35 cellular contexts compared by ENCODE assay signal in genomic region chr3:51888463-51889105, GRCh38. TPM values are rescaled to one million over a fixed set of nuclear protein-coding genes. Genes with fewer than 3 reads are reported as not detected.
"Had no signal": no experiment of that assay in that cellular context is flagged by ENCODE, and none has a peak within 500 bp of the region (broad histone marks: within the 10 kb centered on the region; RNA-seq: fewer than 3 reads in every experiment).

No MANE protein-coding gene starts in this region.

- H3K27me3 ChIP-seq: pancreas, transverse colon, upper lobe of left lung, vagina had no signal

- H3K36me3 ChIP-seq: neutrophil, pancreas, spleen, stomach, tibial artery, transverse colon, upper lobe of left lung, vagina had no signal

- H3K4me2 ChIP-seq: smooth muscle cell had no signal

- FAIRE-seq: pancreas, urothelium cell line had no signal

- H3K4me3 ChIP-seq: pancreas, psoas muscle, skin epidermis, smooth muscle cell, spleen, stomach, tibial artery, transverse colon, upper lobe of left lung, vagina had no signal

- H3K4me1 ChIP-seq: pancreas, psoas muscle, spleen, stomach, tibial artery, transverse colon, upper lobe of left lung, vagina had no signal

- H3K27ac ChIP-seq: neutrophil, pancreas, psoas muscle, skin epidermis, spleen, stomach, tibial artery, transverse colon, upper lobe of left lung, vagina had no signal

- ATAC-seq: naive thymus-derived CD8-positive, alpha-beta T cell; natural killer cell treated with Interleukin-12 subunit alpha and Interleukin-12 subunit beta and Interleukin-15 and Interleukin-18, amount 100 ng/mL, for 72 hours; pancreas; psoas muscle; right cardiac atrium; sciatic nerve; stimulated activated naive B cell treated with anti-CD40 and anti-IgM and Interleukin-4, amounts not matched to agents 10 μg/mL and 1 μg/mL and 100 μg/mL, for 72 hours had no signal

- DNase-seq: naive B cell; naive thymus-derived CD8-positive, alpha-beta T cell; nephron progenitor cell; nucleus accumbens; pancreas; psoas muscle; right cardiac atrium; spleen; stimulated activated CD4-positive, alpha-beta T cell treated with anti-CD3 and anti-CD28 coated beads, Interleukin-12 subunit alpha, Interleukin-12 subunit beta, amount 100 ng/mL, for 4 hours; stimulated activated CD4-positive, alpha-beta T cell treated with anti-CD3 and anti-CD28 coated beads, Interleukin-1b, Interleukin-23, amount 100 ng/mL, for 48 hours; stimulated activated CD4-positive, alpha-beta T cell treated with anti-CD3 and anti-CD28 coated beads, Interleukin-4, amount 100 ng/mL, for 1 hour; stimulated activated CD4-positive, alpha-beta T cell treated with anti-CD3 and anti-CD28 coated beads, Interleukin-4, amount 100 ng/mL, for 4 hours; stimulated activated CD8-positive, alpha-beta memory T cell treated with anti-CD3 and anti-CD28 coated beads, Interleukin-4, amount 100 ng/mL, for 48 hours; stimulated activated naive B cell treated with anti-CD40 and anti-IgM and Interleukin-4, amounts not matched to agents 10 μg/mL and 1 μg/mL and 100 μg/mL, for 72 hours; stimulated activated naive CD4-positive, alpha-beta T cell treated with Interleukin-2 at 50 U/mL for 16 hours; stomach; tibial artery; transverse colon; upper lobe of left lung had no signal

- H3K9me3 ChIP-seq: neutrophil, pancreas, psoas muscle, spleen, stomach, tibial artery, transverse colon, upper lobe of left lung, vagina had no signal

RNA-seq across cellular contexts. Expression of gene IQCF5, which starts 13.2 kb away (rescaled TPM):
- total RNA-seq: naive thymus-derived CD8-positive, alpha-beta T cell; natural killer cell treated with Interleukin-12 subunit alpha and Interleukin-12 subunit beta and Interleukin-15 and Interleukin-18, amount 100 ng/mL, for 72 hours; neural crest cell; omental fat pad; osteocyte; pancreas; posterior vena cava; psoas muscle; renal cortical epithelial cell; right cardiac atrium; sciatic nerve; smooth muscle cell; spleen; stomach; subcutaneous adipose tissue; temporal lobe; transverse colon; upper lobe of left lung; ureter; vagina had no signal
- polyA plus RNA-seq: naive thymus-derived CD8-positive, alpha-beta T cell; pancreas; psoas muscle; right cardiac atrium; smooth muscle cell; spleen; stomach; thymus had no signal

RNA-seq across cellular contexts. Expression of gene IQCF1, which starts 14.6 kb away (rescaled TPM):
- total RNA-seq: naive thymus-derived CD8-positive, alpha-beta T cell; natural killer cell treated with Interleukin-12 subunit alpha and Interleukin-12 subunit beta and Interleukin-15 and Interleukin-18, amount 100 ng/mL, for 72 hours; neural crest cell; omental fat pad; osteocyte; pancreas; posterior vena cava; psoas muscle; renal cortical epithelial cell; right cardiac atrium; sciatic nerve; smooth muscle cell; spleen; stomach; subcutaneous adipose tissue; temporal lobe; transverse colon; upper lobe of left lung; ureter; vagina had no signal
- polyA plus RNA-seq: naive thymus-derived CD8-positive, alpha-beta T cell; pancreas; psoas muscle; right cardiac atrium; smooth muscle cell; spleen; stomach; thymus had no signal

RNA-seq across cellular contexts. Expression of gene IQCF2, which starts 27.2 kb away (rescaled TPM):
- total RNA-seq: naive thymus-derived CD8-positive, alpha-beta T cell; natural killer cell treated with Interleukin-12 subunit alpha and Interleukin-12 subunit beta and Interleukin-15 and Interleukin-18, amount 100 ng/mL, for 72 hours; neural crest cell; omental fat pad; osteocyte; pancreas; posterior vena cava; psoas muscle; renal cortical epithelial cell; right cardiac atrium; sciatic nerve; smooth muscle cell; spleen; stomach; subcutaneous adipose tissue; temporal lobe; transverse colon; upper lobe of left lung; ureter; vagina had no signal
- polyA plus RNA-seq: naive thymus-derived CD8-positive, alpha-beta T cell; pancreas; psoas muscle; right cardiac atrium; smooth muscle cell; spleen; stomach; thymus had no signal
